In genomic region chr11:69437001-69437875, GRCh38 we compare ENCODE assay signal across 1 cellular context.
TF ChIP-seq lines count a peak whose summit lies in the region.

No MANE protein-coding gene starts in this region.

TF ChIP-seq in HepG2, 621 proteins besides CTCF, POLR2A, EP300 and RAD21 (continued from another document and continues in another):
- TF ChIP-seq ZNF556 (CRISPR knock-in tag; IDR thresholded peaks at IDR 0.05; ENCODE audit: borderline replicate concordance) (0 out of 2 replicates have a peak, but pooled peaks have one; percentile 19), IKZF5 (CRISPR knock-in tag; IDR thresholded peaks at IDR 0.05) (0 out of 2 replicates have a peak, but pooled peaks have one; percentile 28), ZNF607 (CRISPR knock-in tag; IDR thresholded peaks at IDR 0.05; ENCODE audit: borderline replicate concordance) (no peak), ATF2 (CRISPR knock-in tag; IDR thresholded peaks at IDR 0.05) (peak; percentile 35; the same call in 1 of the 2 replicates), SP4 (CRISPR knock-in tag; IDR thresholded peaks at IDR 0.05) (no peak), KAT7 (CRISPR knock-in tag; IDR thresholded peaks at IDR 0.05; ENCODE audit: borderline replicate concordance) (0 out of 2 replicates have a peak, but pooled peaks have one; percentile 26), AHR (CRISPR knock-in tag; IDR thresholded peaks at IDR 0.05) (no peak), MAFK (conservative IDR thresholded peaks at IDR 0.05 in 1 of 2, IDR thresholded peaks at IDR 0.05 in 1 of 2; ENCODE audit: low read length in 2 of 2) (no peak), ZNF7 (CRISPR knock-in tag; IDR thresholded peaks at IDR 0.05) (no peak), SCMH1 (CRISPR knock-in tag; IDR thresholded peaks at IDR 0.05; ENCODE audit: borderline replicate concordance) (no peak), ZNF10 (CRISPR knock-in tag; IDR thresholded peaks at IDR 0.05; ENCODE audit: borderline replicate concordance, low read depth) (no peak), ZNF530 (CRISPR knock-in tag; IDR thresholded peaks at IDR 0.05; ENCODE audit: low read depth) (no peak), TFE3 (CRISPR knock-in tag; IDR thresholded peaks at IDR 0.05) (peak; percentile 52; the same call in 1 of the 2 replicates), WIZ (CRISPR knock-in tag; IDR thresholded peaks at IDR 0.05) (no peak), ZNF710 (CRISPR knock-in tag; IDR thresholded peaks at IDR 0.05; ENCODE audit: borderline replicate concordance) (no peak; the same call in 1 of the 2 replicates), MIER3 (CRISPR knock-in tag; IDR thresholded peaks at IDR 0.05; ENCODE audit: borderline replicate concordance) (no peak), RBM22 (optimal IDR thresholded peaks at IDR 0.05; ENCODE audit: low read length) (no peak), ZNF772 (CRISPR knock-in tag; IDR thresholded peaks at IDR 0.05) (0 out of 2 replicates have a peak, but pooled peaks have one; percentile 40), ZIK1 (CRISPR knock-in tag; IDR thresholded peaks at IDR 0.05; ENCODE audit: borderline replicate concordance, low read depth) (no peak), ZNF83 (CRISPR knock-in tag; IDR thresholded peaks at IDR 0.05; ENCODE audit: borderline replicate concordance) (no peak), POLR2AphosphoS2 (IDR thresholded peaks at IDR 0.05; ENCODE audit: low read depth, low read length) (no peak), RBFOX2 (IDR thresholded peaks at IDR 0.05; ENCODE audit: low read depth, low read length) (no peak), CENPX (CRISPR knock-in tag; IDR thresholded peaks at IDR 0.05) (no peak), ZNF143 (CRISPR knock-in tag; IDR thresholded peaks at IDR 0.05) (peak; percentile 47; the same call in 1 of the 2 replicates), ZNF761 (CRISPR knock-in tag; conservative IDR thresholded peaks at IDR 0.05) (no peak), ZSCAN5A (CRISPR knock-in tag; IDR thresholded peaks at IDR 0.05; ENCODE audit: borderline replicate concordance) (no peak), ATAD3A (CRISPR knock-in tag; IDR thresholded peaks at IDR 0.05) (no peak), KLF11 (CRISPR knock-in tag; IDR thresholded peaks at IDR 0.05) (no peak), ARID5B (CRISPR knock-in tag; IDR thresholded peaks at IDR 0.05) (peak; percentile 56), RXRA (CRISPR knock-in tag; IDR thresholded peaks at IDR 0.05) (peak; percentile 80; the same call in 1 of the 2 replicates), ZBTB10 (CRISPR knock-in tag; IDR thresholded peaks at IDR 0.05; ENCODE audit: borderline replicate concordance) (no peak), NFATC3 (CRISPR knock-in tag; IDR thresholded peaks at IDR 0.05) (no peak), SAFB2 (CRISPR knock-in tag; IDR thresholded peaks at IDR 0.05; ENCODE audit: borderline replicate concordance, low read depth) (no peak)
- TF ChIP-seq, protein P1, sequence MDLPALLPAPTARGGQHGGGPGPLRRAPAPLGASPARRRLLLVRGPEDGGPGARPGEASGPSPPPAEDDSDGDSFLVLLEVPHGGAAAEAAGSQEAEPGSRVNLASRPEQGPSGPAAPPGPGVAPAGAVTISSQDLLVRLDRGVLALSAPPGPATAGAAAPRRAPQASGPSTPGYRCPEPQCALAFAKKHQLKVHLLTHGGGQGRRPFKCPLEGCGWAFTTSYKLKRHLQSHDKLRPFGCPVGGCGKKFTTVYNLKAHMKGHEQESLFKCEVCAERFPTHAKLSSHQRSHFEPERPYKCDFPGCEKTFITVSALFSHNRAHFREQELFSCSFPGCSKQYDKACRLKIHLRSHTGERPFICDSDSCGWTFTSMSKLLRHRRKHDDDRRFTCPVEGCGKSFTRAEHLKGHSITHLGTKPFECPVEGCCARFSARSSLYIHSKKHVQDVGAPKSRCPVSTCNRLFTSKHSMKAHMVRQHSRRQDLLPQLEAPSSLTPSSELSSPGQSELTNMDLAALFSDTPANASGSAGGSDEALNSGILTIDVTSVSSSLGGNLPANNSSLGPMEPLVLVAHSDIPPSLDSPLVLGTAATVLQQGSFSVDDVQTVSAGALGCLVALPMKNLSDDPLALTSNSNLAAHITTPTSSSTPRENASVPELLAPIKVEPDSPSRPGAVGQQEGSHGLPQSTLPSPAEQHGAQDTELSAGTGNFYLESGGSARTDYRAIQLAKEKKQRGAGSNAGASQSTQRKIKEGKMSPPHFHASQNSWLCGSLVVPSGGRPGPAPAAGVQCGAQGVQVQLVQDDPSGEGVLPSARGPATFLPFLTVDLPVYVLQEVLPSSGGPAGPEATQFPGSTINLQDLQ (CRISPR knock-in tag; IDR thresholded peaks at IDR 0.05): no peak
- TF ChIP-seq, protein P2, sequence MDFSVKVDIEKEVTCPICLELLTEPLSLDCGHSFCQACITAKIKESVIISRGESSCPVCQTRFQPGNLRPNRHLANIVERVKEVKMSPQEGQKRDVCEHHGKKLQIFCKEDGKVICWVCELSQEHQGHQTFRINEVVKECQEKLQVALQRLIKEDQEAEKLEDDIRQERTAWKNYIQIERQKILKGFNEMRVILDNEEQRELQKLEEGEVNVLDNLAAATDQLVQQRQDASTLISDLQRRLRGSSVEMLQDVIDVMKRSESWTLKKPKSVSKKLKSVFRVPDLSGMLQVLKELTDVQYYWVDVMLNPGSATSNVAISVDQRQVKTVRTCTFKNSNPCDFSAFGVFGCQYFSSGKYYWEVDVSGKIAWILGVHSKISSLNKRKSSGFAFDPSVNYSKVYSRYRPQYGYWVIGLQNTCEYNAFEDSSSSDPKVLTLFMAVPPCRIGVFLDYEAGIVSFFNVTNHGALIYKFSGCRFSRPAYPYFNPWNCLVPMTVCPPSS (IDR thresholded peaks at IDR 0.05): no peak
- TF ChIP-seq, protein P3, sequence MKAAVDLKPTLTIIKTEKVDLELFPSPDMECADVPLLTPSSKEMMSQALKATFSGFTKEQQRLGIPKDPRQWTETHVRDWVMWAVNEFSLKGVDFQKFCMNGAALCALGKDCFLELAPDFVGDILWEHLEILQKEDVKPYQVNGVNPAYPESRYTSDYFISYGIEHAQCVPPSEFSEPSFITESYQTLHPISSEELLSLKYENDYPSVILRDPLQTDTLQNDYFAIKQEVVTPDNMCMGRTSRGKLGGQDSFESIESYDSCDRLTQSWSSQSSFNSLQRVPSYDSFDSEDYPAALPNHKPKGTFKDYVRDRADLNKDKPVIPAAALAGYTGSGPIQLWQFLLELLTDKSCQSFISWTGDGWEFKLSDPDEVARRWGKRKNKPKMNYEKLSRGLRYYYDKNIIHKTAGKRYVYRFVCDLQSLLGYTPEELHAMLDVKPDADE (CRISPR knock-in tag; IDR thresholded peaks at IDR 0.05): no peak
- TF ChIP-seq, protein P4, sequence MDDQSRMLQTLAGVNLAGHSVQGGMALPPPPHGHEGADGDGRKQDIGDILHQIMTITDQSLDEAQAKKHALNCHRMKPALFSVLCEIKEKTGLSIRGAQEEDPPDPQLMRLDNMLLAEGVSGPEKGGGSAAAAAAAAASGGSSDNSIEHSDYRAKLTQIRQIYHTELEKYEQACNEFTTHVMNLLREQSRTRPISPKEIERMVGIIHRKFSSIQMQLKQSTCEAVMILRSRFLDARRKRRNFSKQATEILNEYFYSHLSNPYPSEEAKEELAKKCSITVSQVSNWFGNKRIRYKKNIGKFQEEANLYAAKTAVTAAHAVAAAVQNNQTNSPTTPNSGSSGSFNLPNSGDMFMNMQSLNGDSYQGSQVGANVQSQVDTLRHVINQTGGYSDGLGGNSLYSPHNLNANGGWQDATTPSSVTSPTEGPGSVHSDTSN (CRISPR knock-in tag; IDR thresholded peaks at IDR 0.05; ENCODE audit: borderline replicate concordance): no peak
